Comparison of ENCODE assay signal across 1 cellular context in genomic region chr5:60699549-60700346, GRCh38.
TF ChIP-seq lines count a peak whose summit lies in the region.

Gene DEPDC1B (minus strand): TSS chr5:60700166. CDS start chr5:60700093, 73 bp downstream.

TF ChIP-seq in HepG2, 621 proteins besides CTCF, POLR2A, EP300 and RAD21 (continued from another document and continues in another):
- peak; percentile 84; the same call in 1 of the 2 replicates for TF ChIP-seq CSRNP2 (CRISPR knock-in tag; conservative IDR thresholded peaks at IDR 0.05; ENCODE audit: low read depth)
- peak; percentile 44; the same call in 1 of the 2 replicates for TF ChIP-seq GATAD2A (CRISPR knock-in tag; IDR thresholded peaks at IDR 0.05)
- TF ChIP-seq MXD1 (CRISPR knock-in tag; IDR thresholded peaks at IDR 0.05): peak; percentile 89
- TF ChIP-seq PHF8 (CRISPR knock-in tag; IDR thresholded peaks at IDR 0.05): peak; percentile 88
- no peak for TF ChIP-seq ZNF577 (CRISPR knock-in tag; IDR thresholded peaks at IDR 0.05; ENCODE audit: borderline replicate concordance, low read depth)
- peak; percentile 92 for TF ChIP-seq THAP7 (CRISPR knock-in tag; IDR thresholded peaks at IDR 0.05)
- TF ChIP-seq POGK (CRISPR knock-in tag; conservative IDR thresholded peaks at IDR 0.05): peak; percentile 80
- peak; percentile 96; the same call in 1 of the 2 replicates for TF ChIP-seq ATF7-NPFF (CRISPR knock-in tag; IDR thresholded peaks at IDR 0.05; ENCODE audit: low read depth)
- peak; percentile 39; the same call in 1 of the 2 replicates for TF ChIP-seq ZNF317 (CRISPR knock-in tag; IDR thresholded peaks at IDR 0.05)
- TF ChIP-seq ZNF605 (CRISPR knock-in tag; IDR thresholded peaks at IDR 0.05): peak; percentile 80
- TF ChIP-seq RORA (CRISPR knock-in tag; IDR thresholded peaks at IDR 0.05): no peak
- peak; percentile 76 for TF ChIP-seq GABPA (IDR thresholded peaks at IDR 0.05; ENCODE audit: low read depth, low read length)
- TF ChIP-seq GABPA (CRISPR knock-in tag; IDR thresholded peaks at IDR 0.05; ENCODE audit: low read depth): peak; percentile 87
- TF ChIP-seq RARA (CRISPR knock-in tag; IDR thresholded peaks at IDR 0.05): no peak
- 0 out of 2 replicates have a peak, but pooled peaks have one; percentile 9 for TF ChIP-seq CHD2 (IDR thresholded peaks at IDR 0.05; ENCODE audit: low read depth, low read length)
- TF ChIP-seq ARNT2 (CRISPR knock-in tag; IDR thresholded peaks at IDR 0.05; ENCODE audit: low read depth): peak; percentile 92
- no peak for TF ChIP-seq ZNF75D (CRISPR knock-in tag; IDR thresholded peaks at IDR 0.05; ENCODE audit: borderline replicate concordance)
- peak; percentile 72; the same call in 1 of the 2 replicates for TF ChIP-seq ZBTB38 (CRISPR knock-in tag; IDR thresholded peaks at IDR 0.05)
- no peak for TF ChIP-seq ZNF674 (CRISPR knock-in tag; IDR thresholded peaks at IDR 0.05; ENCODE audit: low read depth)
- peak; percentile 96 for TF ChIP-seq MYC (CRISPR knock-in tag; IDR thresholded peaks at IDR 0.05; ENCODE audit: borderline replicate concordance)
- TF ChIP-seq BATF2 (CRISPR knock-in tag; IDR thresholded peaks at IDR 0.05): peak; percentile 98
- no peak for TF ChIP-seq MIER3 (CRISPR knock-in tag; IDR thresholded peaks at IDR 0.05; ENCODE audit: borderline replicate concordance)
- TF ChIP-seq ZNF547 (CRISPR knock-in tag; IDR thresholded peaks at IDR 0.05): peak; percentile 97; the same call in 1 of the 2 replicates
- peak; percentile 96 for TF ChIP-seq ZNF589 (CRISPR knock-in tag; conservative IDR thresholded peaks at IDR 0.05)
- TF ChIP-seq TRIM22 (IDR thresholded peaks at IDR 0.05): no peak
- TF ChIP-seq ZNF382 (CRISPR knock-in tag; IDR thresholded peaks at IDR 0.05; ENCODE audit: borderline replicate concordance): no peak
- TF ChIP-seq ZNF512 (CRISPR knock-in tag; IDR thresholded peaks at IDR 0.05): no peak
- TF ChIP-seq ZNF510 (CRISPR knock-in tag; IDR thresholded peaks at IDR 0.05; ENCODE audit: low read depth): no peak
- TF ChIP-seq HOXA3 (CRISPR knock-in tag; IDR thresholded peaks at IDR 0.05): peak; percentile 92
- no peak; the same call in 1 of the 2 replicates for TF ChIP-seq ZFP90 (CRISPR knock-in tag; IDR thresholded peaks at IDR 0.05; ENCODE audit: borderline replicate concordance)
- TF ChIP-seq CEBPZ (IDR thresholded peaks at IDR 0.05; ENCODE audit: low read length): no peak
- peak; percentile 40; the same call in 1 of the 2 replicates for TF ChIP-seq HNF1B (CRISPR knock-in tag; IDR thresholded peaks at IDR 0.05)
- TF ChIP-seq ZFP82 (CRISPR knock-in tag; IDR thresholded peaks at IDR 0.05; ENCODE audit: borderline replicate concordance): no peak
- TF ChIP-seq ARID3A (IDR thresholded peaks at IDR 0.05; ENCODE audit: low read depth, low read length): no peak
- TF ChIP-seq TFE3 (CRISPR knock-in tag; IDR thresholded peaks at IDR 0.05): no peak
- TF ChIP-seq CREBL2 (CRISPR knock-in tag; IDR thresholded peaks at IDR 0.05; ENCODE audit: borderline replicate concordance): no peak; the same call in 1 of the 2 replicates
- peak; percentile 13; the same call in 1 of the 2 replicates for TF ChIP-seq FOXP4 (CRISPR knock-in tag; IDR thresholded peaks at IDR 0.05)
- TF ChIP-seq KDM5B (CRISPR knock-in tag; IDR thresholded peaks at IDR 0.05; ENCODE audit: borderline replicate concordance): peak; percentile 88; the same call in 1 of the 2 replicates
- no peak for TF ChIP-seq HNRNPUL1 (IDR thresholded peaks at IDR 0.05; ENCODE audit: low read depth, low read length)
- no peak; the same call in 1 of the 2 replicates for TF ChIP-seq ZNF3 (CRISPR knock-in tag; IDR thresholded peaks at IDR 0.05)
